ENCODE assay signal across 9 cellular contexts in genomic region chr17:30292490-30292858, GRCh38. TPM values are rescaled to one million over a fixed set of nuclear protein-coding genes. Genes with fewer than 3 reads are reported as not detected.
A peak's percentile ranks its signal among the peaks of the same experiment; 100 is the strongest.
DNase-seq lines count a peak whose midpoint lies in the region; ATAC-seq, FAIRE-seq and TF ChIP-seq lines count a peak whose summit lies in the region.
"Had no signal": no experiment of that assay in that cellular context is flagged by ENCODE, and none has a peak within 500 bp of the region (broad histone marks: within the 10 kb centered on the region; RNA-seq: fewer than 3 reads in every experiment).

No MANE protein-coding gene starts in this region.

- no peak for TF ChIP-seq CTCF in endothelial cell of umbilical vein (IDR thresholded peaks at IDR 0.05; ENCODE audit: extremely low read depth in 1 of 2, insufficient read depth in 1 of 2, low read depth in 1 of 2, low read length in 2 of 2)
- no peak for TF ChIP-seq CTCF in pancreas (IDR thresholded peaks at IDR 0.05)

- peaks cover 3% of the 10 kb centered on the region for H3K36me3 ChIP-seq in CD4-positive, alpha-beta memory T cell (ENCODE audit: insufficient read depth, low read length)
- H3K36me3 ChIP-seq in NT2/D1 (ENCODE audit: insufficient read depth, insufficient read length, low read length) (peaks cover 27% of the 10 kb centered on the region), endothelial cell of umbilical vein (ENCODE audit: control insufficient read depth in 2 of 2, extremely low read depth in 1 of 2, insufficient read depth in 2 of 2, low read length in 2 of 2) (no peaks in the 10 kb centered on the region), pancreas (no peaks in the 10 kb centered on the region)

- H3K9ac ChIP-seq in NT2/D1 (ENCODE audit: insufficient read length, low read depth) (peak overlapping the region; percentile 81), endothelial cell of umbilical vein (replicated peaks; ENCODE audit: extremely low read depth, insufficient read depth, low read length) (peak overlapping the region; percentile 89)

- no peaks in the 10 kb centered on the region for H3K9me1 ChIP-seq in endothelial cell of umbilical vein (replicated peaks; ENCODE audit: control insufficient read depth, extremely low read depth, insufficient read depth, low read length)

- H3K36me3 Mint-ChIP-seq in CD4-positive, alpha-beta memory T cell = peaks cover 7 to 13% of the 10 kb centered on the region in 2 donors

- CTCF ChIA-PET in CD4-positive, alpha-beta memory T cell (lab: Charles Lee; ENCODE audit: partially characterized antibody) = interaction anchor here (1.0 to 3.2 kb wide), 10 partner anchors 10 to 188 kb away, joined by 3 to 50 read pairs (median 8); partner anchors contain the start of gene TMIGD1
- CTCF ChIA-PET in endothelial cell of umbilical vein (lab: Charles Lee) = interaction anchor here (1.2 to 1.8 kb wide), 7 partner anchors 14 to 423 kb away, joined by 3 to 12 read pairs (median 5); no protein-coding TSS in a partner anchor

- peaks cover 0 to 2% (median 0%) of the 10 kb centered on the region in 8 donors for H3K9me3 Mint-ChIP-seq in CD4-positive, alpha-beta memory T cell

- ATAC-seq in pancreas = no peak

- POLR2A ChIA-PET in CD4-positive, alpha-beta memory T cell (lab: Charles Lee; ENCODE audit: partially characterized antibody) = interaction anchor here (0.6 to 3.5 kb wide), 14 partner anchors 15 to 676 kb away, joined by 3 to 83 read pairs (median 6); partner anchors contain the start of genes CPD and TMIGD1
- POLR2A ChIA-PET in endothelial cell of umbilical vein (lab: Charles Lee) = interaction anchor here (1.0 kb wide), 1 partner anchor 44 kb away, joined by 3 read pairs; no protein-coding TSS in a partner anchor

- no peak for TF ChIP-seq POLR2A in endothelial cell of umbilical vein (IDR thresholded peaks at IDR 0.05; ENCODE audit: low read depth, low read length)

- H4K20me1 ChIP-seq in endothelial cell of umbilical vein (replicated peaks; ENCODE audit: control insufficient read depth, extremely low read depth, insufficient read depth, low read length) = no peaks in the 10 kb centered on the region

- no peaks in the 10 kb centered on the region for H3K27me3 ChIP-seq in CD4-positive, alpha-beta memory T cell (ENCODE audit: insufficient read depth, low read length)
- no peaks in the 10 kb centered on the region for H3K27me3 ChIP-seq in NT2/D1 (ENCODE audit: insufficient read depth, insufficient read length)
- peaks cover 0 to 2% of the 10 kb centered on the region in 2 experiments for H3K27me3 ChIP-seq in endothelial cell of umbilical vein (ENCODE audit: control insufficient read depth in 2 of 2, insufficient read depth in 2 of 2, low read length in 2 of 2)
- no peaks in the 10 kb centered on the region for H3K27me3 ChIP-seq in pancreas

- DNase-seq in CD4-positive, alpha-beta memory T cell = no peak
- DNase-seq in NT2/D1 (ENCODE audit: low read depth, low spot score) = no peak
- DNase-seq in endothelial cell of umbilical vein (ENCODE audit: low read depth, low spot score) = no peak
- DNase-seq in pancreas = no peak
- no peak for DNase-seq in AG08395 (ENCODE audit: low spot score)
- DNase-seq in HCEC 1CT = no peak
- DNase-seq in NK-92 treated with Interleukin-12 subunit alpha and Interleukin-12 subunit beta, amount 100 ng/mL, for 24 hours (lab: John Stamatoyannopoulos, UW) = no peak
- DNase-seq in islet precursor cell = no peak
- DNase-seq: NCI-H1417 treated with DMSO at 0.1 percent for 48 hours had no signal

- BruUV-seq in endothelial cell of umbilical vein (replicated peaks; lab: Mats Ljungman, UMichigan) = TSS peak; percentile 58

- no peaks in the 10 kb centered on the region for H3K27me3 Mint-ChIP-seq in CD4-positive, alpha-beta memory T cell

- peak overlapping the region; percentile 44 to 86 (median 79) for H3K27ac Mint-ChIP-seq in CD4-positive, alpha-beta memory T cell

- peak overlapping the region; percentile 53 to 77 for H3K4me3 ChIP-seq in CD4-positive, alpha-beta memory T cell (ENCODE audit: low read length in 2 of 2)
- H3K4me3 ChIP-seq in NT2/D1 (ENCODE audit: insufficient read length, low read depth) (peak overlapping the region; percentile 78), endothelial cell of umbilical vein (replicated peaks in 1 of 3; ENCODE audit: insufficient read depth in 1 of 3, low read depth in 1 of 3, low read length in 3 of 3) (peak overlapping the region; percentile 23 to 86 (median 74)), pancreas (peak overlapping the region in 3 of 4 donors; percentile 85 to 98 (median 98))

- peaks cover 17 to 20% (median 18%) of the 10 kb centered on the region in 4 donors for H3K4me1 Mint-ChIP-seq in CD4-positive, alpha-beta memory T cell

- H3K4me3 Mint-ChIP-seq in CD4-positive, alpha-beta memory T cell = peak overlapping the region in 1 of 8 donors; percentile 76

- FAIRE-seq in endothelial cell of umbilical vein (lab: Jason Lieb, UNC) (no peak), pancreas (lab: Jason Lieb, UNC) (no peak)

- intact Hi-C loops in CD4-positive, alpha-beta memory T cell (cut with micrococcal nuclease) = loop anchor here (1.0 to 5.0 kb wide), 3 partner anchors 44 to 190 kb away; partner anchors contain the start of gene NSRP1
- intact Hi-C loops in endothelial cell of umbilical vein (cut with micrococcal nuclease) = loop anchor here (2.0 kb wide), 1 partner anchor 44 kb away; no protein-coding TSS in a partner anchor
- intact Hi-C loops in pancreas (cut with DNase I) = no loop called here

- peak overlapping the region; percentile 91 for H3K4me2 ChIP-seq in endothelial cell of umbilical vein (ENCODE audit: insufficient read depth, low read length)

- dilution Hi-C loops in endothelial cell of umbilical vein (cut with MboI; ENCODE audit: extremely low pct_ligation_motif_present, low sequenced_read_pairs) = no loop called here

- peak overlapping the region; percentile 98 for H2AFZ ChIP-seq in endothelial cell of umbilical vein (ENCODE audit: low read depth, low read length)

- peaks cover 16% of the 10 kb centered on the region for H3K79me2 ChIP-seq in endothelial cell of umbilical vein (ENCODE audit: control insufficient read depth, insufficient read depth, low read length)

- peaks cover 24% of the 10 kb centered on the region for H3K4me1 ChIP-seq in CD4-positive, alpha-beta memory T cell (ENCODE audit: insufficient read depth, low read length)
- H3K4me1 ChIP-seq in NT2/D1 (ENCODE audit: insufficient read depth, insufficient read length) (no peaks in the 10 kb centered on the region), endothelial cell of umbilical vein (ENCODE audit: control insufficient read depth, extremely low read depth, insufficient read depth, low read length) (peaks cover 15% of the 10 kb centered on the region), pancreas (peaks cover 5 to 9% (median 7%) of the 10 kb centered on the region in 3 donors)

- H3K27ac ChIP-seq in CD4-positive, alpha-beta memory T cell (ENCODE audit: low read depth, low read length) = peak overlapping the region; percentile 68
- peak overlapping the region; percentile 81 for H3K27ac ChIP-seq in endothelial cell of umbilical vein (ENCODE audit: insufficient read depth, low read depth, low read length)
- peak overlapping the region in 3 of 4 donors; percentile 53 to 61 (median 55) for H3K27ac ChIP-seq in pancreas

- 67 to 76% methylated on average over 7 of the region's 7 CpGs for WGBS in pancreas, 2 donors

- no peaks in the 10 kb centered on the region for H3K9me3 ChIP-seq in CD4-positive, alpha-beta memory T cell (ENCODE audit: control insufficient read depth in 1 of 2, low read length in 2 of 2)
- H3K9me3 ChIP-seq in NT2/D1 (ENCODE audit: insufficient read depth, low read length) (no peaks in the 10 kb centered on the region), endothelial cell of umbilical vein (replicated peaks; ENCODE audit: control insufficient read depth, insufficient read depth, low read length) (no peaks in the 10 kb centered on the region), pancreas (no peaks in the 10 kb centered on the region)

RNA-seq across cellular contexts. Expression of gene BLMH, which starts 0.7 kb away (rescaled TPM):
- total RNA-seq in CD4-positive, alpha-beta memory T cell = 10 to 100 TPM; 54.0 to 57.6 TPM
- 10 to 100 TPM; 19.4 to 36.8 TPM for polyA plus RNA-seq in CD4-positive, alpha-beta memory T cell
- total RNA-seq in endothelial cell of umbilical vein (65.8 and 75.0 TPM in 2 replicates), pancreas (10 to 100 TPM; 16.3 to 24.6 (median 17.6) TPM)
- polyA plus RNA-seq in endothelial cell of umbilical vein (18.6 and 24.6 TPM in 2 replicates), pancreas (10 to 100 TPM; 11.8 to 22.7 TPM)
- 30.5 and 31.9 TPM in 2 replicates for polyA plus RNA-seq in endothelial cell of umbilical vein (2011; cell fraction: cytosol; rRNA removed)
- polyA plus RNA-seq in endothelial cell of umbilical vein (2011; cell fraction: nucleus; rRNA removed) = 31.7 and 31.9 TPM in 2 replicates
- 67.4 and 74.6 TPM in 2 replicates for polyA plus RNA-seq in endothelial cell of umbilical vein (2012)
- polyA minus RNA-seq in endothelial cell of umbilical vein = 24.8 and 32.6 TPM in 2 replicates
- 9.7 TPM for polyA minus RNA-seq in endothelial cell of umbilical vein (2011; cell fraction: cytosol; rRNA and poly(A)+ RNA removed)
- polyA minus RNA-seq in endothelial cell of umbilical vein (2011; cell fraction: nucleus; rRNA and poly(A)+ RNA removed) = 37.9 and 47.1 TPM in 2 replicates

RNA-seq across cellular contexts. Expression of gene TMIGD1, which starts 41.4 kb away (rescaled TPM):
- total RNA-seq in CD4-positive, alpha-beta memory T cell = not detected
- not detected for polyA plus RNA-seq in CD4-positive, alpha-beta memory T cell
- total RNA-seq in endothelial cell of umbilical vein = not detected in 2 replicates
- polyA plus RNA-seq in endothelial cell of umbilical vein = not detected in 2 replicates
- not detected in 2 replicates for polyA plus RNA-seq in endothelial cell of umbilical vein (2011; cell fraction: cytosol; rRNA removed)
- not detected in 2 replicates for polyA plus RNA-seq in endothelial cell of umbilical vein (2011; cell fraction: nucleus; rRNA removed)
- not detected in 2 replicates for polyA plus RNA-seq in endothelial cell of umbilical vein (2012)
- polyA minus RNA-seq in endothelial cell of umbilical vein = not detected in 2 replicates
- polyA minus RNA-seq in endothelial cell of umbilical vein (2011; cell fraction: cytosol; rRNA and poly(A)+ RNA removed) = not detected
- not detected in 2 replicates for polyA minus RNA-seq in endothelial cell of umbilical vein (2011; cell fraction: nucleus; rRNA and poly(A)+ RNA removed)
- total RNA-seq in pancreas = not detected
- polyA plus RNA-seq in pancreas = not detected

RNA-seq across cellular contexts. Expression of gene SLC6A4, which starts 57.0 kb away (rescaled TPM):
- total RNA-seq in CD4-positive, alpha-beta memory T cell = not detected
- not detected for polyA plus RNA-seq in CD4-positive, alpha-beta memory T cell
- not detected in 2 replicates for total RNA-seq in endothelial cell of umbilical vein
- polyA plus RNA-seq in endothelial cell of umbilical vein = 0.18 and 0.25 TPM in 2 replicates
- 0.06 TPM in 1 of 2 replicates, not detected in the other for polyA plus RNA-seq in endothelial cell of umbilical vein (2011; cell fraction: cytosol; rRNA removed)
- 0.21 and 0.28 TPM in 2 replicates for polyA plus RNA-seq in endothelial cell of umbilical vein (2011; cell fraction: nucleus; rRNA removed)
- not detected in 2 replicates for polyA plus RNA-seq in endothelial cell of umbilical vein (2012)
- polyA minus RNA-seq in endothelial cell of umbilical vein = 0.06 TPM in 1 of 2 replicates, not detected in the other
- polyA minus RNA-seq in endothelial cell of umbilical vein (2011; cell fraction: cytosol; rRNA and poly(A)+ RNA removed) = not detected
- not detected in 2 replicates for polyA minus RNA-seq in endothelial cell of umbilical vein (2011; cell fraction: nucleus; rRNA and poly(A)+ RNA removed)
- total RNA-seq in pancreas = under 1 TPM; 0.46 to 0.98 (median 0.87) TPM
- polyA plus RNA-seq in pancreas = 1 to 10 TPM in 1 of 2 donors, under 1 TPM in 1; 0.42 to 3.1 TPM

Comparison
In these comparisons a context has a peak if more than half of its experiments do, and no peak if none do; other contexts are left out.
1. intact Hi-C loops: an anchor here in CD4-positive, alpha-beta memory T cell (1.0 to 5.0 kb wide) and endothelial cell of umbilical vein (2.0 kb wide); none called in pancreas.